In genomic region chr7:6651866-6652445, GRCh38 we compare ENCODE assay signal across 1 cellular context.
TF ChIP-seq lines count a peak whose summit lies in the region.

No MANE protein-coding gene starts in this region.

TF ChIP-seq in WTC11, 78 proteins besides CTCF, POLR2A, EP300 and RAD21:
- TF ChIP-seq, protein P1, sequence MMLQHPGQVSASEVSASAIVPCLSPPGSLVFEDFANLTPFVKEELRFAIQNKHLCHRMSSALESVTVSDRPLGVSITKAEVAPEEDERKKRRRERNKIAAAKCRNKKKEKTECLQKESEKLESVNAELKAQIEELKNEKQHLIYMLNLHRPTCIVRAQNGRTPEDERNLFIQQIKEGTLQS (CRISPR knock-in tag; conservative IDR thresholded peaks at IDR 0.05): no peak
- TF ChIP-seq NR2C2 (CRISPR knock-in tag; IDR thresholded peaks at IDR 0.05) (no peak), GABPB1 (CRISPR knock-in tag; IDR thresholded peaks at IDR 0.05) (no peak), GRHL2 (CRISPR knock-in tag; IDR thresholded peaks at IDR 0.05; ENCODE audit: insufficient replicate concordance, severe bottlenecking) (no peak), TEAD1 (CRISPR knock-in tag; IDR thresholded peaks at IDR 0.05) (no peak), ZNF317 (CRISPR knock-in tag; IDR thresholded peaks at IDR 0.05; ENCODE audit: borderline replicate concordance, low read depth) (no peak), ZNF416 (CRISPR knock-in tag; IDR thresholded peaks at IDR 0.05) (no peak), MXD4 (CRISPR knock-in tag; IDR thresholded peaks at IDR 0.05; ENCODE audit: borderline replicate concordance) (no peak), JAZF1 (CRISPR knock-in tag; IDR thresholded peaks at IDR 0.05) (no peak), NFATC4 (CRISPR knock-in tag; IDR thresholded peaks at IDR 0.05) (no peak), FOXK1 (CRISPR knock-in tag; IDR thresholded peaks at IDR 0.05) (no peak), TCF7 (CRISPR knock-in tag; IDR thresholded peaks at IDR 0.05; ENCODE audit: low read depth) (no peak), E2F4 (CRISPR knock-in tag; IDR thresholded peaks at IDR 0.05; ENCODE audit: borderline replicate concordance, low read depth) (no peak), MYBL2 (CRISPR knock-in tag; IDR thresholded peaks at IDR 0.05) (no peak), JUN (CRISPR knock-in tag; IDR thresholded peaks at IDR 0.05) (no peak), NFE2L1 (CRISPR knock-in tag; IDR thresholded peaks at IDR 0.05) (no peak)
- TF ChIP-seq, protein P2, sequence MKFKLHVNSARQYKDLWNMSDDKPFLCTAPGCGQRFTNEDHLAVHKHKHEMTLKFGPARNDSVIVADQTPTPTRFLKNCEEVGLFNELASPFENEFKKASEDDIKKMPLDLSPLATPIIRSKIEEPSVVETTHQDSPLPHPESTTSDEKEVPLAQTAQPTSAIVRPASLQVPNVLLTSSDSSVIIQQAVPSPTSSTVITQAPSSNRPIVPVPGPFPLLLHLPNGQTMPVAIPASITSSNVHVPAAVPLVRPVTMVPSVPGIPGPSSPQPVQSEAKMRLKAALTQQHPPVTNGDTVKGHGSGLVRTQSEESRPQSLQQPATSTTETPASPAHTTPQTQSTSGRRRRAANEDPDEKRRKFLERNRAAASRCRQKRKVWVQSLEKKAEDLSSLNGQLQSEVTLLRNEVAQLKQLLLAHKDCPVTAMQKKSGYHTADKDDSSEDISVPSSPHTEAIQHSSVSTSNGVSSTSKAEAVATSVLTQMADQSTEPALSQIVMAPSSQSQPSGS (CRISPR knock-in tag; IDR thresholded peaks at IDR 0.05; ENCODE audit: borderline replicate concordance, low read depth): no peak
- TF ChIP-seq, protein P3, sequence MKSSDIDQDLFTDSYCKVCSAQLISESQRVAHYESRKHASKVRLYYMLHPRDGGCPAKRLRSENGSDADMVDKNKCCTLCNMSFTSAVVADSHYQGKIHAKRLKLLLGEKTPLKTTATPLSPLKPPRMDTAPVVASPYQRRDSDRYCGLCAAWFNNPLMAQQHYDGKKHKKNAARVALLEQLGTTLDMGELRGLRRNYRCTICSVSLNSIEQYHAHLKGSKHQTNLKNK (CRISPR knock-in tag; IDR thresholded peaks at IDR 0.05): no peak
- TF ChIP-seq, protein P4, sequence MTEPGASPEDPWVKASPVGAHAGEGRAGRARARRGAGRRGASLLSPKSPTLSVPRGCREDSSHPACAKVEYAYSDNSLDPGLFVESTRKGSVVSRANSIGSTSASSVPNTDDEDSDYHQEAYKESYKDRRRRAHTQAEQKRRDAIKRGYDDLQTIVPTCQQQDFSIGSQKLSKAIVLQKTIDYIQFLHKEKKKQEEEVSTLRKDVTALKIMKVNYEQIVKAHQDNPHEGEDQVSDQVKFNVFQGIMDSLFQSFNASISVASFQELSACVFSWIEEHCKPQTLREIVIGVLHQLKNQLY (CRISPR knock-in tag; IDR thresholded peaks at IDR 0.05): no peak
- TF ChIP-seq, protein P5, sequence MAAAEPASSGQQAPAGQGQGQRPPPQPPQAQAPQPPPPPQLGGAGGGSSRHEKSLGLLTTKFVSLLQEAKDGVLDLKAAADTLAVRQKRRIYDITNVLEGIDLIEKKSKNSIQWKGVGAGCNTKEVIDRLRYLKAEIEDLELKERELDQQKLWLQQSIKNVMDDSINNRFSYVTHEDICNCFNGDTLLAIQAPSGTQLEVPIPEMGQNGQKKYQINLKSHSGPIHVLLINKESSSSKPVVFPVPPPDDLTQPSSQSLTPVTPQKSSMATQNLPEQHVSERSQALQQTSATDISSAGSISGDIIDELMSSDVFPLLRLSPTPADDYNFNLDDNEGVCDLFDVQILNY (CRISPR knock-in tag; IDR thresholded peaks at IDR 0.05): no peak
TF ChIP-seq in WTC11: peak in this region for 0.
